Comparison of ENCODE assay signal across 8 cellular contexts in the genomic region with DNA sequence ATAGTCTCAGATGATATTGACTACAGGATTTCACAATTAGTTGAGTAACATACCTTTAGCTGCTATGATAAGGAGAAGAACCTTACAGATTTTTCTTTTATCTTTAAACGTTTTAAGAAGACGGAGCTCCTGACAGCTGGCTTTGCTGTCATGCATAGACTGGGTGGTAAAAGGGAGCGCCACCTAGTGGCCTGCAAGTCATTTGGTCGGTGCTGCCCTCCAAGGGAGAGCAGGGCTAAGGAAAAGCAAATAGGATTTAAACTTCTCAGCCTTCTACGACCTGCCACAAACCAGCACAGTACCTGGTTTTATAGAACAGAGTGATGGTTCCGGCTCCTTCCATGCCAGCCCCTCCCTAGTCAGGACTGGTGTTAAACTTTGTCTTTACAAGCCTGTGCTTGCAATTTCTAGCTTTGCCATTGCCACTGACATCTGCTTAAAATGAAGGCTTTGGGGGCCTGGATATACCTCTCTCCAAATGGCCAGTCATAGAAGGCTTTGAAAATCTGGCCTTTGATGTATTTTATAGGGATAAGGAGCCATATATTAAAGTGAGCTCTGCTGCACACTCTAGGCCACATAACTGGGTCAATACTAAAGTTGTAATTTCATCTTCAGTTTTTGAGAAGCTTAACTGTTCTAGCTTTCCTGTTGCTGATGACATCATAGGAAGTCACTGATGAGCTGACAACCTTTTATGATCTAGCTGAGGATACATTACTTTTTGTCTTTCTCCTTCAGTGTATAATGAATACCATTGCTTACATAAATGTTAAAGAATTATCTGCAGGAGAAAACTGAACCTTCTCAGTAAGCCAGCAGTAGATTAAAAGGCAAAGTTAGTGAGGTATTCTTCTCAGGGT. TPM values are rescaled to one million over a fixed set of nuclear protein-coding genes. Genes with fewer than 3 reads are reported as not detected.
DNase-seq lines count a peak whose midpoint lies in the region; TF ChIP-seq lines count a peak whose summit lies in the region.

No MANE protein-coding gene starts in this region.

- no peak overlapping the region for H2AFZ ChIP-seq in Karpas-422 (ENCODE audit: low read length)

- no peak overlapping the region for H3K27ac ChIP-seq in Karpas-422 (ENCODE audit: low read length)

- H3K4me3 ChIP-seq in Karpas-422 (ENCODE audit: low read length), result no peak overlapping the region

- no peaks in the 10 kb centered on the region for H3K9me2 ChIP-seq in Karpas-422 (replicated peaks; ENCODE audit: insufficient read depth, low read length)

- POLR2A ChIA-PET in GM10248 (lab: Yijun Ruan, JAX), result no interaction called here

- peaks cover 7% of the 10 kb centered on the region for H3K4me1 ChIP-seq in Karpas-422 (ENCODE audit: low read length)

- no peaks in the 10 kb centered on the region for H3K36me3 ChIP-seq in Karpas-422 (ENCODE audit: insufficient read depth, low read length)

- DNase-seq in GM10248 (ENCODE audit: extremely low spot score) (peak; percentile 56), GOT3 (lab: John Stamatoyannopoulos, UW) (peak; percentile 11), Karpas-422 (peak; percentile 84), SHP77 (lab: John Stamatoyannopoulos, UW) (peak; percentile 11 to 57), cardiac septum (ENCODE audit: low spot score) (peak; percentile 81), putamen (ENCODE audit: low spot score) (peak; percentile 76), OCI-M2 (lab: John Stamatoyannopoulos, UW; ENCODE audit: unreplicated experiment) (no peak)
- peak; percentile 50 for DNase-seq in activated naive CD8-positive, alpha-beta T cell treated with anti-CD3 and anti-CD28 coated beads for 36 hours

- H4K20me1 ChIP-seq in Karpas-422 (ENCODE audit: insufficient read depth, low read depth, low read length), result no peaks in the 10 kb centered on the region

- H3K27ac Mint-ChIP-seq in activated naive CD8-positive, alpha-beta T cell treated with anti-CD3 and anti-CD28 coated beads for 36 hours, result no peak overlapping the region

- intact Hi-C loops in cardiac septum (cut with DNase I), result loop anchor here (2.0 to 10.0 kb wide), 2 partner anchors 188 to 582 kb away; no protein-coding TSS in a partner anchor

- H3K27me3 Mint-ChIP-seq in activated naive CD8-positive, alpha-beta T cell treated with anti-CD3 and anti-CD28 coated beads for 36 hours, result peaks cover 37% of the 10 kb centered on the region

- H3K27me3 ChIP-seq in Karpas-422 (ENCODE audit: low read length), result no peaks in the 10 kb centered on the region

- H3K4me3 Mint-ChIP-seq in activated naive CD8-positive, alpha-beta T cell treated with anti-CD3 and anti-CD28 coated beads for 36 hours, result no peak overlapping the region

- H3K36me3 Mint-ChIP-seq in activated naive CD8-positive, alpha-beta T cell treated with anti-CD3 and anti-CD28 coated beads for 36 hours, result no peaks in the 10 kb centered on the region

- H3K9ac ChIP-seq in Karpas-422 (ENCODE audit: low read length), result no peak overlapping the region

- no peaks in the 10 kb centered on the region for H3K9me3 ChIP-seq in Karpas-422 (ENCODE audit: low read length)

- peak; percentile 86 for TF ChIP-seq CTCF in GM10248 (IDR thresholded peaks at IDR 0.05; ENCODE audit: control extremely low read depth, extremely low read depth, low read depth, missing control alignments)

- no peaks in the 10 kb centered on the region for H3K79me2 ChIP-seq in Karpas-422 (ENCODE audit: low read length)

- peaks cover 3% of the 10 kb centered on the region for H3K4me1 Mint-ChIP-seq in activated naive CD8-positive, alpha-beta T cell treated with anti-CD3 and anti-CD28 coated beads for 36 hours

- H3K9me3 Mint-ChIP-seq in activated naive CD8-positive, alpha-beta T cell treated with anti-CD3 and anti-CD28 coated beads for 36 hours, result no peaks in the 10 kb centered on the region

- CTCF ChIA-PET in GM10248 (lab: Yijun Ruan, JAX), result interaction anchor here (0.6 to 4.5 kb wide), 33 partner anchors 10 to 1018 kb away, joined by 3 to 78 read pairs (median 4); no protein-coding TSS in a partner anchor

- H3K4me2 ChIP-seq in Karpas-422 (ENCODE audit: low read depth, low read length, poor library complexity, severe bottlenecking), result no peak overlapping the region

RNA-seq across cellular contexts. Expression of a gene that starts 31.1 kb away (rescaled TPM):
- total RNA-seq in Karpas-422 (2014; rRNA removed; shearing (Covaris generic); ENCODE audit: low replicate concordance), result 8.2 and 12.8 TPM in 2 replicates
- not detected for total RNA-seq in activated naive CD8-positive, alpha-beta T cell treated with anti-CD3 and anti-CD28 coated beads for 36 hours
- total RNA-seq in cardiac septum, result 2.1 TPM
